1 cellular context compared by ENCODE assay signal in the genomic region with DNA sequence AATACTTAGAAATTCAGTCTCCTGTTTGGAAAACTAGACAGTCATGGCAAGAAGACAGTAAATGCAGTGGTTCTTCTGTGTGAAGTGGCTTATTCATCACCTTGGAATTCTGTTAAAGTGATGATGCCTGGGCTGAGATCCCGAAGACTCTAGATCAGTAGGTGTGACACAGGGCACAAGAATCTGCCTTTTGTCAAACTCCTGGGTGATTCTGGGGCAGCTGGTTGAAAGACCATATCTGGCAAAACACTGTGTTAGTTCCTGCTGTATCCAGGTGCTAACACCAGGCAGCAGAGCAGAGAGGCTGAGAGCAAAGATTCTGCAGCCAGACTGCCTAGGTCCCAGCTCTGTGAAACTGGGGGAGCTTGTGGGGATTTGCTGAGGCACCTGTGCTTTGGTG.
TF ChIP-seq lines count a peak whose summit lies in the region.

No MANE protein-coding gene starts in this region.

TF ChIP-seq in GM23338, 12 proteins besides CTCF, POLR2A, EP300 and RAD21 (continued from another document):
- no peak for TF ChIP-seq EZH2 (IDR thresholded peaks at IDR 0.05; ENCODE audit: low read depth, unreplicated experiment)
- no peak for TF ChIP-seq NANOG (IDR thresholded peaks at IDR 0.05; ENCODE audit: borderline replicate concordance)
- no peak for TF ChIP-seq POLR2AphosphoS5 (IDR thresholded peaks at IDR 0.05; ENCODE audit: low read depth)
- TF ChIP-seq EZH2phosphoT487 (IDR thresholded peaks at IDR 0.05; ENCODE audit: unreplicated experiment): no peak
- TF ChIP-seq ZNF114 (CRISPR knock-in tag; IDR thresholded peaks at IDR 0.05): no peak
- TF ChIP-seq, protein P1, sequence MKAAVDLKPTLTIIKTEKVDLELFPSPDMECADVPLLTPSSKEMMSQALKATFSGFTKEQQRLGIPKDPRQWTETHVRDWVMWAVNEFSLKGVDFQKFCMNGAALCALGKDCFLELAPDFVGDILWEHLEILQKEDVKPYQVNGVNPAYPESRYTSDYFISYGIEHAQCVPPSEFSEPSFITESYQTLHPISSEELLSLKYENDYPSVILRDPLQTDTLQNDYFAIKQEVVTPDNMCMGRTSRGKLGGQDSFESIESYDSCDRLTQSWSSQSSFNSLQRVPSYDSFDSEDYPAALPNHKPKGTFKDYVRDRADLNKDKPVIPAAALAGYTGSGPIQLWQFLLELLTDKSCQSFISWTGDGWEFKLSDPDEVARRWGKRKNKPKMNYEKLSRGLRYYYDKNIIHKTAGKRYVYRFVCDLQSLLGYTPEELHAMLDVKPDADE (IDR thresholded peaks at IDR 0.05): no peak
- no peak for TF ChIP-seq ZNF331 (CRISPR knock-in tag; IDR thresholded peaks at IDR 0.05; ENCODE audit: low read depth)
TF ChIP-seq in GM23338: peak in this region for 0.
